20 cellular contexts compared by ENCODE assay signal in the genomic region with DNA sequence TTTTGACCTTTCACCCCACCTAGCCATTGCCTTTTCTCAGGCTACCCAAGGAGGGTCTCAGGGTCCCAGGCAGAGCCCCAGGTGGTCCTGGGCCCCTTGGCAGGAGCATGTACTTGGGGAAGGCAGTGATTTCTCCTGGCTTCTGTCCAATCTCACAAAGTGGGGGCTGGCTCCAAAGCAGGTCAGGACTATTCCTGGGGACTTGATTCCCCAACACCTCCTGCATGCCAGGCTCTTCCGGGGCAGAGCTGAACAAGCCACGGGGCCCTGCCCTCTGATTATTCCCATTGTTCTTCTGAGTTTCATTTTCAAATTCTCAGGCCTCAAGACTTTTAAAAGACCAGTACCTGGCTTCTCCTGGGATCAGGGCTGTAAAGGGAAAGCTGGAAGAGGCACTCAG. TPM values are rescaled to one million over a fixed set of nuclear protein-coding genes. Genes with fewer than 3 reads are reported as not detected.
DNase-seq lines count a peak whose midpoint lies in the region; ATAC-seq and TF ChIP-seq lines count a peak whose summit lies in the region.
"Had no signal": no experiment of that assay in that cellular context is flagged by ENCODE, and none has a peak within 500 bp of the region (broad histone marks: within the 10 kb centered on the region; RNA-seq: fewer than 3 reads in every experiment).

No MANE protein-coding gene starts in this region.

- ATAC-seq in activated B cell treated with CpG ODN at 0.5 μM for 24 hours (ENCODE audit: low read depth) (no peak), esophagus mucosa (peak; percentile 4), HG03565 (IDR thresholded peaks at IDR 0.05; ENCODE audit: unreplicated experiment) (no peak), HG02571 (IDR thresholded peaks at IDR 0.05; ENCODE audit: unreplicated experiment) (no peak), GM18909 (IDR thresholded peaks at IDR 0.05; ENCODE audit: poor library complexity, unreplicated experiment) (no peak)
- ATAC-seq: gastrocnemius medialis; HCT116; HepG2; pancreas; stimulated activated naive CD8-positive, alpha-beta T cell treated with anti-CD3 and anti-CD28 coated beads, Interleukin-15, Interleukin-2, amounts not matched to agents 100 U/mL and 50 U/mL, for 24 hours had no signal

- H3K36me3 ChIP-seq in sigmoid colon, result no peaks in the 10 kb centered on the region
- H3K36me3 ChIP-seq: gastrocnemius medialis, pancreas had no signal

- peaks cover 9% of the 10 kb centered on the region for H3K36me3 Mint-ChIP-seq in T-helper 1 cell treated with Interleukin-12 subunit alpha and Interleukin-12 subunit beta and Interleukin-4 antibody, amounts not matched to agents 30 μg/mL and 1 μg/mL, for 36 hours (ENCODE audit: low read depth)
- peaks cover 2% of the 10 kb centered on the region for H3K36me3 Mint-ChIP-seq in activated B cell treated with CpG ODN at 0.5 μM for 24 hours (ENCODE audit: low read depth)
- H3K36me3 Mint-ChIP-seq: memory B cell had no signal

- intact Hi-C loops in activated B cell treated with CpG ODN at 0.5 μM for 24 hours (cut with micrococcal nuclease) (no loop called here), sigmoid colon (cut with DNase I) (loop anchor here (2.0 to 5.0 kb wide), 3 partner anchors 97 to 181 kb away; partner anchors contain the start of gene NDUFA6)

- DNase-seq in T-helper 1 cell, result no peak
- no peak for DNase-seq in activated B cell treated with CpG ODN at 0.5 μM for 24 hours
- peak; percentile 36 for DNase-seq in sigmoid colon
- DNase-seq: activated CD4-positive, alpha-beta T cell treated with anti-CD3 and anti-CD28 coated beads, Interleukin-2, amount 50 U/mL, for 4 hours; gastrocnemius medialis; NCI-H82; pancreas; RPMI8226; stimulated activated naive CD8-positive, alpha-beta T cell treated with anti-CD3 and anti-CD28 coated beads, Interleukin-15, Interleukin-2, amounts not matched to agents 100 U/mL and 50 U/mL, for 24 hours had no signal

- CTCF ChIA-PET in activated B cell treated with CpG ODN at 0.5 μM for 24 hours (lab: Charles Lee), result interaction anchor here (1.1 kb wide), 1 partner anchor 9 kb away, joined by 3 read pairs; no protein-coding TSS in a partner anchor

- H3K4me3 ChIP-seq in sigmoid colon, result no peak overlapping the region
- H3K4me3 ChIP-seq: pancreas, skin epidermis had no signal

- no peaks in the 10 kb centered on the region for H3K27me3 ChIP-seq in sigmoid colon
- H3K27me3 ChIP-seq: gastrocnemius medialis, pancreas had no signal

- no peaks in the 10 kb centered on the region for H3K9me3 ChIP-seq in sigmoid colon
- H3K9me3 ChIP-seq: gastrocnemius medialis, pancreas had no signal

- no peak overlapping the region for H3K27ac ChIP-seq in sigmoid colon
- H3K27ac ChIP-seq: 22Rv1, pancreas had no signal

- H3K27ac Mint-ChIP-seq in T-helper 1 cell treated with Interleukin-12 subunit alpha and Interleukin-12 subunit beta and Interleukin-4 antibody, amounts not matched to agents 30 μg/mL and 1 μg/mL, for 36 hours, result no peak overlapping the region
- no peak overlapping the region for H3K27ac Mint-ChIP-seq in activated B cell treated with CpG ODN at 0.5 μM for 24 hours
- H3K27ac Mint-ChIP-seq: memory B cell had no signal

- H3K27me3 Mint-ChIP-seq in T-helper 1 cell treated with Interleukin-12 subunit alpha and Interleukin-12 subunit beta and Interleukin-4 antibody, amounts not matched to agents 30 μg/mL and 1 μg/mL, for 36 hours (ENCODE audit: low read depth), result no peaks in the 10 kb centered on the region
- no peaks in the 10 kb centered on the region for H3K27me3 Mint-ChIP-seq in activated B cell treated with CpG ODN at 0.5 μM for 24 hours
- H3K27me3 Mint-ChIP-seq: memory B cell had no signal

- no peaks in the 10 kb centered on the region for H3K9me3 Mint-ChIP-seq in T-helper 1 cell treated with Interleukin-12 subunit alpha and Interleukin-12 subunit beta and Interleukin-4 antibody, amounts not matched to agents 30 μg/mL and 1 μg/mL, for 36 hours
- no peaks in the 10 kb centered on the region for H3K9me3 Mint-ChIP-seq in activated B cell treated with CpG ODN at 0.5 μM for 24 hours
- H3K9me3 Mint-ChIP-seq: CD14-positive monocyte, memory B cell had no signal

- TF ChIP-seq POLR2A in sigmoid colon (IDR thresholded peaks at IDR 0.05), result no peak

- no peak for TF ChIP-seq EP300 in sigmoid colon (IDR thresholded peaks at IDR 0.05)

- TF ChIP-seq CTCF in activated B cell treated with CpG ODN at 0.5 μM for 24 hours (IDR thresholded peaks at IDR 0.05) (no peak), sigmoid colon (IDR thresholded peaks at IDR 0.05) (no peak)

- H3K4me1 Mint-ChIP-seq in T-helper 1 cell treated with Interleukin-12 subunit alpha and Interleukin-12 subunit beta and Interleukin-4 antibody, amounts not matched to agents 30 μg/mL and 1 μg/mL, for 36 hours (ENCODE audit: low read depth), result peaks cover 17% of the 10 kb centered on the region
- H3K4me1 Mint-ChIP-seq in activated B cell treated with CpG ODN at 0.5 μM for 24 hours, result peaks cover 18% of the 10 kb centered on the region

- H3K4me1 ChIP-seq in sigmoid colon, result peaks cover 0 to 23% (median 16%) of the 10 kb centered on the region in 4 donors

- H3K4me3 Mint-ChIP-seq in T-helper 1 cell treated with Interleukin-12 subunit alpha and Interleukin-12 subunit beta and Interleukin-4 antibody, amounts not matched to agents 30 μg/mL and 1 μg/mL, for 36 hours, result peak overlapping the region; percentile 62
- peak overlapping the region; percentile 71 for H3K4me3 Mint-ChIP-seq in activated B cell treated with CpG ODN at 0.5 μM for 24 hours

- POLR2A ChIA-PET in activated B cell treated with CpG ODN at 0.5 μM for 24 hours (lab: Charles Lee), result no interaction called here

- 23 to 74% methylated on average over 2 of the region's 2 CpGs for WGBS in sigmoid colon, 2 donors

RNA-seq across cellular contexts. Expression of gene TCF20, which starts 1.5 kb away (rescaled TPM):
- total RNA-seq in activated B cell treated with CpG ODN at 0.5 μM for 24 hours (52.0 and 62.1 TPM in 2 replicates), esophagus mucosa (40.7 TPM), sigmoid colon (10 to 100 TPM; 21.6 to 31.0 (median 25.1) TPM)
- 10 to 100 TPM; 10.8 to 28.2 (median 11.6) TPM for polyA plus RNA-seq in sigmoid colon
